Comparison of ENCODE assay signal across 15 cellular contexts in the genomic region with DNA sequence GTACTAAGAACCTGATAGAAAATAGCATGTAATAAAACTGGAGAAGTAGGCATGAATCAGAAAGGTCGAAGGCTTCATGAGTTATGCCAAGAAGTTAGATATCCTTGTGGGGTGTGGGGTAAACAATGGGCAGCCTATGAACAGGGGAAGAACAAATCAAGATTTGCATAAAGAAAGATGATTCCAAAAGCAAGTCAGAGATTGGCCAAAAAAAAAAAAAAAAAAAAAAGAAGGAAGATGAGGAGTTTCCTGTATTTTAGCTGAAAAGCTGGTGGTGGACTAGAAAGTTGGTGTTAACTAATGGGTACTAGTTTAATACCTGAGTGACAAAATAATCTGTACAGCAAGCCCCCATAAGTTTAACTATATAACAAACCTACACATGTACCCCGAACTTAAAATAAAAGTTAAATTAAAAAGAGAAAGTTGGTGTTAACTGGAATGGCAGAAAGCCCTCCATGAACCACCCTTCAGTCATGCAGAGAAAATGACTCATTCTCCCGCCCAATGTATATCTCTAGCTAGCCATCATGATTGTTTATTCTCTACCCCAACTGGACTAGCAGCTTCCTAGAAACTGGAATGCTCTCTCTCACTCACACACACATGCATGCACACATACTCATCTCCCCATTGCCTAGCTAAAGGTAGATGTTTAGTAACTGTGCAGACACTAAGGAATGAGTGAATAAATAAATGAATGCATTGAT. TPM values are rescaled to one million over a fixed set of nuclear protein-coding genes. Genes with fewer than 3 reads are reported as not detected.
A peak's percentile ranks its signal among the peaks of the same experiment; 100 is the strongest.
DNase-seq lines count a peak whose midpoint lies in the region; ATAC-seq and TF ChIP-seq lines count a peak whose summit lies in the region.
"Had no signal": no experiment of that assay in that cellular context is flagged by ENCODE, and none has a peak within 500 bp of the region (broad histone marks: within the 10 kb centered on the region; RNA-seq: fewer than 3 reads in every experiment).

No MANE protein-coding gene starts in this region.

- DNase-seq in AG08396 (ENCODE audit: low spot score) (peak; percentile 56), HPDE6-E6E7 (ENCODE audit: extremely low spot score) (peak; percentile 65), foreskin fibroblast (peak; percentile 66 to 74), midbrain (lab: John Stamatoyannopoulos, UW) (no peak), NCI-H345 treated with DMSO at 0.1 percent for 48 hours (lab: John Stamatoyannopoulos, UW; ENCODE audit: unreplicated experiment) (no peak)
- DNase-seq: GOT3, NCI-H2227 treated with DMSO at 0.1 percent for 48 hours, Right ventricle myocardium superior, WERI-Rb-1 had no signal

- H3K4me3 ChIP-seq in foreskin fibroblast (ENCODE audit: low read depth in 1 of 2, low read length in 2 of 2): no peak overlapping the region

- H3K36me3 Mint-ChIP-seq in activated T-helper 17 cell treated with anti-CD3 and anti-CD28 coated beads, Interleukin-2, amount 50 U/mL, for 72 hours (ENCODE audit: low read depth): no peaks in the 10 kb centered on the region

- H3K27me3 Mint-ChIP-seq in activated T-helper 17 cell treated with anti-CD3 and anti-CD28 coated beads, Interleukin-2, amount 50 U/mL, for 72 hours: no peaks in the 10 kb centered on the region
- H3K27me3 Mint-ChIP-seq: brain had no signal

- H3K27ac Mint-ChIP-seq in activated T-helper 17 cell treated with anti-CD3 and anti-CD28 coated beads, Interleukin-2, amount 50 U/mL, for 72 hours: no peak overlapping the region
- H3K27ac Mint-ChIP-seq: brain had no signal

- H3K9me3 Mint-ChIP-seq in activated T-helper 17 cell treated with anti-CD3 and anti-CD28 coated beads, Interleukin-2, amount 50 U/mL, for 72 hours: no peaks in the 10 kb centered on the region
- H3K9me3 Mint-ChIP-seq: brain had no signal

- TF ChIP-seq CTCF in foreskin fibroblast (IDR thresholded peaks at IDR 0.05; ENCODE audit: low read depth, low read length): no peak

- H3K4me3 Mint-ChIP-seq in activated T-helper 17 cell treated with anti-CD3 and anti-CD28 coated beads, Interleukin-2, amount 50 U/mL, for 72 hours: no peak overlapping the region
- H3K4me3 Mint-ChIP-seq: brain, CD14-positive monocyte had no signal

- peak; percentile 23 for ATAC-seq in activated T-helper 17 cell treated with anti-CD3 and anti-CD28 coated beads, Interleukin-2, amount 50 U/mL, for 72 hours (replicated peaks)
- no peak for ATAC-seq in GM18870 (IDR thresholded peaks at IDR 0.05; ENCODE audit: unreplicated experiment)
- ATAC-seq in GM21528 (IDR thresholded peaks at IDR 0.05; ENCODE audit: low FRiP score, unreplicated experiment): no peak
- ATAC-seq: left lobe of liver had no signal

- peaks cover 12% of the 10 kb centered on the region for H3K4me1 Mint-ChIP-seq in activated T-helper 17 cell treated with anti-CD3 and anti-CD28 coated beads, Interleukin-2, amount 50 U/mL, for 72 hours

RNA-seq across cellular contexts. Expression of gene ATP11C, which starts 41.7 kb away (rescaled TPM):
- 1 to 10 TPM; 9.2 to 9.4 TPM for total RNA-seq in activated T-helper 17 cell treated with anti-CD3 and anti-CD28 coated beads, Interleukin-2, amount 50 U/mL, for 72 hours

Comparison
In these comparisons a context has a peak if more than half of its experiments do, and no peak if none do; other contexts are left out.
1. DNase-seq: peak in AG08396 (single experiment), HPDE6-E6E7 (single experiment) and foreskin fibroblast (2 of 2); none in midbrain (single experiment) and NCI-H345 treated with DMSO at 0.1 percent for 48 hours (single experiment).